ENCODE assay signal across 23 cellular contexts in genomic region chr1:109950033-109950432, GRCh38. TPM values are rescaled to one million over a fixed set of nuclear protein-coding genes. Genes with fewer than 3 reads are reported as not detected.
DNase-seq lines count a peak whose midpoint lies in the region; ATAC-seq, FAIRE-seq and TF ChIP-seq lines count a peak whose summit lies in the region.
"Had no signal": no experiment of that assay in that cellular context is flagged by ENCODE, and none has a peak within 500 bp of the region (broad histone marks: within the 10 kb centered on the region; RNA-seq: fewer than 3 reads in every experiment).

No MANE protein-coding gene starts in this region.

- TF ChIP-seq POLR2A in A549 (IDR thresholded peaks at IDR 0.05; ENCODE audit: low read length): no peak

- DNase-seq in A549 (ENCODE audit: low read depth in 1 of 2, low spot score in 1 of 2): no peak
- DNase-seq in activated CD4-positive, alpha-beta T cell treated with anti-CD3 and anti-CD28 coated beads, Interleukin-2, amount 10 ng/mL, durations not matched to agents 7 days and 5 days: no peak
- no peak for DNase-seq in ecto neural progenitor cell (ENCODE audit: low spot score)
- no peak for DNase-seq in stimulated activated CD4-positive, alpha-beta T cell treated with anti-CD3 and anti-CD28 coated beads, Interleukin-15, amount 100 ng/mL, for 24 hours
- DNase-seq: 8988T; AML-193; CD4-positive, alpha-beta memory T cell; CD4-positive, CD25-positive, alpha-beta regulatory T cell; CD8-positive, alpha-beta memory T cell; COR-L47; DMS 273 treated with DMSO at 0.1 percent for 48 hours; DMS153; DMS79; DND-41; EL; GDM1 had no signal

- H3K4me2 ChIP-seq in A549: no peak overlapping the region
- H3K4me2 ChIP-seq: BLaER1 treated with 17β-estradiol and CSF1 and Interleukin-3, amounts not matched to agents 10 nM and 100 nM had no signal

- no peak overlapping the region for H3K4me3 ChIP-seq in A549
- H3K4me3 ChIP-seq: BLaER1 treated with 17β-estradiol and CSF1 and Interleukin-3, amounts not matched to agents 10 nM and 100 nM; GM12878 had no signal

- no peak for ATAC-seq in A549
- ATAC-seq: GM12878 had no signal

- CTCF ChIA-PET in A549 (lab: Yijun Ruan, JAX): interaction anchor here (1.8 to 7.5 kb wide), 3 partner anchors 11 to 34 kb away, joined by 5 to 38 read pairs (median 8); partner anchors contain the start of gene AHCYL1
- CTCF ChIA-PET in activated CD4-positive, alpha-beta T cell treated with anti-CD3 and anti-CD28 coated beads, Interleukin-2, amount 10 ng/mL, durations not matched to agents 7 days and 5 days (lab: Charles Lee): no interaction called here

- H3K27me3 Mint-ChIP-seq in activated CD4-positive, alpha-beta T cell treated with anti-CD3 and anti-CD28 coated beads, Interleukin-2, amount 10 ng/mL, durations not matched to agents 7 days and 5 days: no peaks in the 10 kb centered on the region
- H3K27me3 Mint-ChIP-seq: CD4-positive, CD25-positive, alpha-beta regulatory T cell had no signal

- TF ChIP-seq CTCF in A549 (IDR thresholded peaks at IDR 0.05) (no peak), C4-2B (conservative IDR thresholded peaks at IDR 0.05) (no peak), VCaP (conservative IDR thresholded peaks at IDR 0.05) (no peak)

- TF ChIP-seq RAD21 in A549 (conservative IDR thresholded peaks at IDR 0.05 in 1 of 2, IDR thresholded peaks at IDR 0.05 in 1 of 2): no peak

- no peak for FAIRE-seq in A549 (lab: Jason Lieb, UNC)
- FAIRE-seq: A204.1, GM12878 had no signal

- no peaks in the 10 kb centered on the region for H3K36me3 Mint-ChIP-seq in activated CD4-positive, alpha-beta T cell treated with anti-CD3 and anti-CD28 coated beads, Interleukin-2, amount 10 ng/mL, durations not matched to agents 7 days and 5 days (ENCODE audit: low read depth)
- H3K36me3 Mint-ChIP-seq: CD14-positive monocyte; CD4-positive, alpha-beta memory T cell; CD4-positive, CD25-positive, alpha-beta regulatory T cell; CD8-positive, alpha-beta memory T cell had no signal

- no peaks in the 10 kb centered on the region for H3K4me1 Mint-ChIP-seq in activated CD4-positive, alpha-beta T cell treated with anti-CD3 and anti-CD28 coated beads, Interleukin-2, amount 10 ng/mL, durations not matched to agents 7 days and 5 days
- H3K4me1 Mint-ChIP-seq: B cell; CD8-positive, alpha-beta memory T cell had no signal

- POLR2A ChIA-PET in A549 (lab: Yijun Ruan, JAX): no interaction called here
- POLR2A ChIA-PET in activated CD4-positive, alpha-beta T cell treated with anti-CD3 and anti-CD28 coated beads, Interleukin-2, amount 10 ng/mL, durations not matched to agents 7 days and 5 days (lab: Charles Lee): no interaction called here

- TF ChIP-seq EP300 in A549 (IDR thresholded peaks at IDR 0.05): no peak

- peaks cover 38% of the 10 kb centered on the region for H3K4me1 ChIP-seq in A549

- no peak overlapping the region for H3K4me3 Mint-ChIP-seq in activated CD4-positive, alpha-beta T cell treated with anti-CD3 and anti-CD28 coated beads, Interleukin-2, amount 10 ng/mL, durations not matched to agents 7 days and 5 days
- H3K4me3 Mint-ChIP-seq: B cell; CD14-positive monocyte; CD4-positive, alpha-beta memory T cell; CD4-positive, CD25-positive, alpha-beta regulatory T cell; CD8-positive, alpha-beta memory T cell had no signal

- H3K9me3 Mint-ChIP-seq in activated CD4-positive, alpha-beta T cell treated with anti-CD3 and anti-CD28 coated beads, Interleukin-2, amount 10 ng/mL, durations not matched to agents 7 days and 5 days: no peaks in the 10 kb centered on the region
- H3K9me3 Mint-ChIP-seq: CD4-positive, alpha-beta memory T cell; CD8-positive, alpha-beta memory T cell had no signal

- peak overlapping the region; percentile 53 to 79; a peak in 5 of 6 replicates for H3K27ac ChIP-seq in A549
- H3K27ac ChIP-seq in C4-2B: peak overlapping the region; percentile 79; the same call in 1 of the 2 replicates
- H3K27ac ChIP-seq in VCaP: peak overlapping the region; percentile 82; the same call in 1 of the 2 replicates
- H3K27ac ChIP-seq: BLaER1 treated with 17β-estradiol and CSF1 and Interleukin-3, amounts not matched to agents 10 nM and 100 nM had no signal

- no peaks in the 10 kb centered on the region for H3K9me3 ChIP-seq in A549
- H3K9me3 ChIP-seq: BLaER1 treated with 17β-estradiol and CSF1 and Interleukin-3, amounts not matched to agents 10 nM and 100 nM had no signal

- no peak overlapping the region for H3K27ac Mint-ChIP-seq in activated CD4-positive, alpha-beta T cell treated with anti-CD3 and anti-CD28 coated beads, Interleukin-2, amount 10 ng/mL, durations not matched to agents 7 days and 5 days
- H3K27ac Mint-ChIP-seq: B cell; CD14-positive monocyte; CD4-positive, alpha-beta memory T cell; CD4-positive, CD25-positive, alpha-beta regulatory T cell had no signal

- 79% methylated on average over 1 of the region's 1 CpG for WGBS in A549 (ENCODE audit: missing lambda C conversion rate)

TF ChIP-seq in A549, 52 proteins besides CTCF, POLR2A, EP300 and RAD21:
- TF ChIP-seq FOSB (CRISPR knock-in tag; IDR thresholded peaks at IDR 0.05) (no peak), HDAC2 (IDR thresholded peaks at IDR 0.05) (no peak), SREBF2 (IDR thresholded peaks at IDR 0.05) (no peak), HES2 (IDR thresholded peaks at IDR 0.05) (no peak), RCOR1 (IDR thresholded peaks at IDR 0.05; ENCODE audit: low read depth, low read length) (no peak), CHD4 (IDR thresholded peaks at IDR 0.05; ENCODE audit: borderline replicate concordance) (no peak), RFX5 (IDR thresholded peaks at IDR 0.05) (no peak), REST (IDR thresholded peaks at IDR 0.05) (no peak), NPAS2 (CRISPR knock-in tag; IDR thresholded peaks at IDR 0.05; ENCODE audit: borderline replicate concordance) (no peak), TFCP2L1 (CRISPR knock-in tag; IDR thresholded peaks at IDR 0.05) (no peak), KDM5A (IDR thresholded peaks at IDR 0.05) (no peak)

RNA-seq across cellular contexts. Expression of gene AHCYL1, which starts 34.5 kb away (rescaled TPM):
- polyA plus RNA-seq in A549 (2011; rRNA removed) (147 and 148 TPM in 2 replicates), A549 (2017; fragmentation: RNase III; extraction: RNeasy Plus Mini Kit Qiagen cat#74134 plus additional on column Dnase treatment) (124 to 145 TPM (median 133 TPM) in 3 replicates)
- polyA plus RNA-seq in A549 (2012; cell fraction: cytosol; rRNA removed): 66.5 and 81.2 TPM in 2 replicates
- polyA plus RNA-seq in A549 (2012; cell fraction: nucleus; rRNA removed): 65.5 and 81.1 TPM in 2 replicates
- 94.6 and 102 TPM in 2 replicates for polyA minus RNA-seq in A549 (2011; rRNA and poly(A)+ RNA removed)
- 10 to 100 TPM; 50.4 to 50.9 TPM for total RNA-seq in activated CD4-positive, alpha-beta T cell treated with anti-CD3 and anti-CD28 coated beads, Interleukin-2, amount 10 ng/mL, durations not matched to agents 7 days and 5 days

RNA-seq across cellular contexts. Expression of gene CSF1, which starts 39.4 kb away (rescaled TPM):
- 36.3 and 45.7 TPM in 2 replicates for polyA plus RNA-seq in A549 (2011; rRNA removed)
- 40.0 and 56.5 TPM in 2 replicates for polyA plus RNA-seq in A549 (2012; cell fraction: cytosol; rRNA removed)
- polyA plus RNA-seq in A549 (2012; cell fraction: nucleus; rRNA removed): 84.0 and 105 TPM in 2 replicates
- 35.1 to 42.4 TPM (median 37.5 TPM) in 3 replicates for polyA plus RNA-seq in A549 (2017; fragmentation: RNase III; extraction: RNeasy Plus Mini Kit Qiagen cat#74134 plus additional on column Dnase treatment)
- polyA minus RNA-seq in A549 (2011; rRNA and poly(A)+ RNA removed): 32.5 and 34.0 TPM in 2 replicates
- 10 to 100 TPM; 39.5 to 42.4 TPM for total RNA-seq in activated CD4-positive, alpha-beta T cell treated with anti-CD3 and anti-CD28 coated beads, Interleukin-2, amount 10 ng/mL, durations not matched to agents 7 days and 5 days
